Comparison of ENCODE assay signal across 19 cellular contexts in genomic region chr2:104164721-104165252, GRCh38.
"Had no signal": no experiment of that assay in that cellular context is flagged by ENCODE, and none has a peak within 500 bp of the region (broad histone marks: within the 10 kb centered on the region; RNA-seq: fewer than 3 reads in every experiment).

No MANE protein-coding gene starts in this region.

- H3K4me1 Mint-ChIP-seq: naive B cell; nephron; stimulated activated memory B cell treated with anti-CD40 and anti-IgM and Interleukin-4, amounts not matched to agents 10 μg/mL and 1 μg/mL and 100 μg/mL, for 72 hours had no signal

- H3K9me3 Mint-ChIP-seq: nephron had no signal

- DNase-seq: effector memory CD4-positive, alpha-beta T cell; gastrocnemius medialis; heart right ventricle; hypothalamus; kidney glomerular epithelial cell; mesendoderm; naive B cell; right lobe of liver; stimulated activated CD4-positive, alpha-beta T cell treated with anti-CD3 and anti-CD28 coated beads, Interleukin-4, amount 100 ng/mL, for 1 hour; stimulated activated CD8-positive, alpha-beta memory T cell treated with anti-CD3 and anti-CD28 coated beads, Interleukin-4, amount 100 ng/mL, for 48 hours; tibial artery; upper lobe of right lung had no signal

- H3K27me3 Mint-ChIP-seq: naive B cell; stimulated activated memory B cell treated with anti-CD40 and anti-IgM and Interleukin-4, amounts not matched to agents 10 μg/mL and 1 μg/mL and 100 μg/mL, for 72 hours; stimulated activated naive CD8-positive, alpha-beta T cell treated with anti-CD3 and anti-CD28 coated beads, Interleukin-15, Interleukin-2, amounts not matched to agents 100 ng/mL and 50 ng/mL, for 24 hours had no signal

- ATAC-seq: gastrocnemius medialis; heart right ventricle; right lobe of liver; stimulated activated memory B cell treated with anti-CD40 and anti-IgM and Interleukin-4, amounts not matched to agents 10 μg/mL and 1 μg/mL and 100 μg/mL, for 72 hours; upper lobe of right lung had no signal

- H3K79me2 ChIP-seq: parathyroid adenoma had no signal

- H3K4me1 ChIP-seq: esophagus muscularis mucosa, gastrocnemius medialis, heart right ventricle, parathyroid adenoma, prostate gland, right lobe of liver, tibial artery, upper lobe of right lung had no signal

- H3K36me3 ChIP-seq: esophagus muscularis mucosa, gastrocnemius medialis, heart right ventricle, prostate gland, right lobe of liver, tibial artery, upper lobe of right lung had no signal

- H3K4me3 ChIP-seq: esophagus muscularis mucosa, gastrocnemius medialis, heart right ventricle, prostate gland, right lobe of liver, tibial artery, upper lobe of right lung had no signal

- H3K36me3 Mint-ChIP-seq: naive B cell; stimulated activated memory B cell treated with anti-CD40 and anti-IgM and Interleukin-4, amounts not matched to agents 10 μg/mL and 1 μg/mL and 100 μg/mL, for 72 hours had no signal

- H3K9me3 ChIP-seq: esophagus muscularis mucosa, gastrocnemius medialis, heart right ventricle, prostate gland, right lobe of liver, tibial artery, upper lobe of right lung had no signal

- H2AFZ ChIP-seq: parathyroid adenoma had no signal

- H3K9ac ChIP-seq: parathyroid adenoma had no signal

- H3K27ac ChIP-seq: epithelial cell of prostate, esophagus muscularis mucosa, gastrocnemius medialis, heart right ventricle, parathyroid adenoma, prostate gland, right lobe of liver, tibial artery, upper lobe of right lung had no signal

- H3K27me3 ChIP-seq: esophagus muscularis mucosa, gastrocnemius medialis, heart right ventricle, right lobe of liver, tibial artery, upper lobe of right lung had no signal

- H3K4me3 Mint-ChIP-seq: naive B cell; nephron; stimulated activated memory B cell treated with anti-CD40 and anti-IgM and Interleukin-4, amounts not matched to agents 10 μg/mL and 1 μg/mL and 100 μg/mL, for 72 hours; stimulated activated naive CD8-positive, alpha-beta T cell treated with anti-CD3 and anti-CD28 coated beads, Interleukin-15, Interleukin-2, amounts not matched to agents 100 ng/mL and 50 ng/mL, for 24 hours had no signal

- H3K27ac Mint-ChIP-seq: naive B cell; nephron; stimulated activated memory B cell treated with anti-CD40 and anti-IgM and Interleukin-4, amounts not matched to agents 10 μg/mL and 1 μg/mL and 100 μg/mL, for 72 hours; stimulated activated naive CD8-positive, alpha-beta T cell treated with anti-CD3 and anti-CD28 coated beads, Interleukin-15, Interleukin-2, amounts not matched to agents 100 ng/mL and 50 ng/mL, for 24 hours had no signal
